ENCODE assay signal across 22 cellular contexts in the genomic region with DNA sequence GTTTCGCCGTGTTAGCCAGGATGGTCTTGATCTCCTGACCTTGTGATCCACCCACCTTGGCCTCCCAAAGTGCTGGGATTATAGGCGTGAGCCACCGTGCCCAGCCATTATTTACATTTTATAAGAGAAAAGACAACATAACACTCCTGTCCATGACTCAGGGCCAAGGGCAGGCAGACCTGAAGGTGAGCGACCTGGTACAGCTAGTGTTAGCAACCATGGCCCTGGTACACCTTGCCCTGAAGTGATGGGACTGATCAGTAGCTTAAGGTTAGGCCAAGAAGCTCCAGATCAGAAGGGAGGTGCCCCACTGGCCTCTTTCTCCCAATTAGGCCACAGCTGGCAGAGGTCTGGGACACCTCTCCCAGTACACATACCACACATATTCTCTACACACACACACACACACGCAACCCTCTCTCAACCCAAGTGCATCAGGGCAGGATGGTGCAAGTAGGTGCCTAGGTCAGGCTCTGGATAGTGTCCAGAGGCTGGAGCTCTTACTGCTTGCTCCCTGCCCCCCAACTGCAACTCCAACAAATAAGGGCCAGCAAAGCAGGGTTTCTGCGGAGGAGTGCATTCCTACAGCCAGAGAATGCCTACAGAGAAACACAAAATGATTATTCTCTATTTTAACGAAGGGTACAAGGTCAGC.
"Had no signal": no experiment of that assay in that cellular context is flagged by ENCODE, and none has a peak within 500 bp of the region (broad histone marks: within the 10 kb centered on the region; RNA-seq: fewer than 3 reads in every experiment).

No MANE protein-coding gene starts in this region.

- H3K36me3 ChIP-seq: thyroid gland, uterus had no signal

- H3K27ac ChIP-seq: esophagus squamous epithelium, heart right ventricle, psoas muscle, thyroid gland, uterus had no signal

- H3K4me1 ChIP-seq: esophagus squamous epithelium, psoas muscle, thyroid gland, uterus had no signal

- H3K9me3 Mint-ChIP-seq: activated B cell treated with CpG ODN at 0.5 μM for 24 hours; activated CD4-positive, alpha-beta T cell treated with anti-CD3 and anti-CD28 coated beads, Interleukin-2, amount 10 ng/mL, durations not matched to agents 24 days and 14 days; activated T-helper 1 cell treated with anti-CD3 and anti-CD28 coated beads, Interleukin-12 subunit alpha, Interleukin-12 subunit beta, Interleukin-2, Interleukin-4 antibody, amounts not matched to agents 30 ng/mL and 10 ng/mL and 1 ng/mL, durations not matched to agents 14 hours and 24 hours and 36 hours; natural killer cell treated with Interleukin-12 subunit alpha and Interleukin-12 subunit beta and Interleukin-15 and Interleukin-18, amount 100 ng/mL, for 72 hours; stimulated activated naive CD8-positive, alpha-beta T cell treated with anti-CD3 and anti-CD28 coated beads, Interleukin-15, amount 100 ng/mL, for 72 hours had no signal

- H3K4me1 Mint-ChIP-seq: activated B cell treated with CpG ODN at 0.5 μM for 24 hours; activated CD4-positive, alpha-beta T cell treated with anti-CD3 and anti-CD28 coated beads, Interleukin-2, amount 10 ng/mL, durations not matched to agents 24 days and 14 days had no signal

- H3K9me3 ChIP-seq: esophagus squamous epithelium, heart right ventricle, mucosa of descending colon, psoas muscle, thyroid gland, uterus had no signal

- ATAC-seq: mucosa of descending colon; natural killer cell treated with Interleukin-12 subunit alpha and Interleukin-12 subunit beta and Interleukin-15 and Interleukin-18, amount 100 ng/mL, for 72 hours; psoas muscle; stimulated activated naive CD8-positive, alpha-beta T cell treated with anti-CD3 and anti-CD28 coated beads, Interleukin-15, amount 100 ng/mL, for 72 hours had no signal

- H3K27me3 ChIP-seq: esophagus squamous epithelium, heart right ventricle, thyroid gland, uterus had no signal

- DNase-seq: activated B cell treated with CpG ODN at 0.5 μM for 24 hours; activated CD4-positive, alpha-beta T cell treated with anti-CD3 and anti-CD28 coated beads, Interleukin-2, amount 10 ng/mL, durations not matched to agents 24 days and 14 days; activated naive CD4-positive, alpha-beta T cell treated with Interleukin-2 at 50 U/mL for 16 hours; amygdala; cerebellar nuclear complex; dermis blood vessel endothelial cell; esophagus squamous epithelium; foreskin melanocyte; heart right ventricle; kidney; mucosa of descending colon; psoas muscle; stimulated activated CD4-positive, alpha-beta T cell treated with anti-CD3 and anti-CD28 coated beads, Interleukin-4, amount 100 ng/mL, for 1 hour; stimulated activated CD8-positive, alpha-beta memory T cell treated with anti-CD3 and anti-CD28 coated beads, Interleukin-4, amount 100 ng/mL, for 48 hours; stimulated activated naive CD8-positive, alpha-beta T cell treated with anti-CD3 and anti-CD28 coated beads, Interleukin-15, amount 100 ng/mL, for 72 hours; T-helper 2 cell; thyroid gland; uterus had no signal

- H3K27ac Mint-ChIP-seq: activated B cell treated with CpG ODN at 0.5 μM for 24 hours; activated CD4-positive, alpha-beta T cell treated with anti-CD3 and anti-CD28 coated beads, Interleukin-2, amount 10 ng/mL, durations not matched to agents 24 days and 14 days; activated T-helper 1 cell treated with anti-CD3 and anti-CD28 coated beads, Interleukin-12 subunit alpha, Interleukin-12 subunit beta, Interleukin-2, Interleukin-4 antibody, amounts not matched to agents 30 ng/mL and 10 ng/mL and 1 ng/mL, durations not matched to agents 14 hours and 24 hours and 36 hours; brain; stimulated activated naive CD8-positive, alpha-beta T cell treated with anti-CD3 and anti-CD28 coated beads, Interleukin-15, amount 100 ng/mL, for 72 hours had no signal

- H3K4me3 ChIP-seq: esophagus squamous epithelium, heart right ventricle, lung, mucosa of descending colon, psoas muscle, thyroid gland, uterus had no signal

- H3K4me3 Mint-ChIP-seq: activated B cell treated with CpG ODN at 0.5 μM for 24 hours; activated CD4-positive, alpha-beta T cell treated with anti-CD3 and anti-CD28 coated beads, Interleukin-2, amount 10 ng/mL, durations not matched to agents 24 days and 14 days; activated T-helper 1 cell treated with anti-CD3 and anti-CD28 coated beads, Interleukin-12 subunit alpha, Interleukin-12 subunit beta, Interleukin-2, Interleukin-4 antibody, amounts not matched to agents 30 ng/mL and 10 ng/mL and 1 ng/mL, durations not matched to agents 14 hours and 24 hours and 36 hours; brain; natural killer cell treated with Interleukin-12 subunit alpha and Interleukin-12 subunit beta and Interleukin-15 and Interleukin-18, amount 100 ng/mL, for 72 hours; stimulated activated naive CD8-positive, alpha-beta T cell treated with anti-CD3 and anti-CD28 coated beads, Interleukin-15, amount 100 ng/mL, for 72 hours had no signal

- H3K27me3 Mint-ChIP-seq: activated B cell treated with CpG ODN at 0.5 μM for 24 hours; activated CD4-positive, alpha-beta T cell treated with anti-CD3 and anti-CD28 coated beads, Interleukin-2, amount 10 ng/mL, durations not matched to agents 24 days and 14 days; natural killer cell treated with Interleukin-12 subunit alpha and Interleukin-12 subunit beta and Interleukin-15 and Interleukin-18, amount 100 ng/mL, for 72 hours; stimulated activated naive CD8-positive, alpha-beta T cell treated with anti-CD3 and anti-CD28 coated beads, Interleukin-15, amount 100 ng/mL, for 72 hours had no signal

- H3K36me3 Mint-ChIP-seq: natural killer cell treated with Interleukin-12 subunit alpha and Interleukin-12 subunit beta and Interleukin-15 and Interleukin-18, amount 100 ng/mL, for 72 hours had no signal
